ENCODE assay signal across 1 cellular context in genomic region chr19:14080887-14081796, GRCh38.
TF ChIP-seq lines count a peak whose summit lies in the region.

No MANE protein-coding gene starts in this region.

TF ChIP-seq in HepG2, 621 proteins besides CTCF, POLR2A, EP300 and RAD21 (continued from another document and continues in another):
- TF ChIP-seq POGK (CRISPR knock-in tag; conservative IDR thresholded peaks at IDR 0.05) (peak; percentile 76; the same call in 1 of the 2 replicates), TSC22D2 (CRISPR knock-in tag; IDR thresholded peaks at IDR 0.05; ENCODE audit: borderline replicate concordance) (no peak), ZNF230 (CRISPR knock-in tag; IDR thresholded peaks at IDR 0.05) (peak; percentile 13; the same call in 1 of the 2 replicates), ZNF101 (CRISPR knock-in tag; IDR thresholded peaks at IDR 0.05; ENCODE audit: borderline replicate concordance, low read depth) (no peak), PCBP1 (IDR thresholded peaks at IDR 0.05; ENCODE audit: borderline replicate concordance, low read depth, low read length) (0 out of 2 replicates have a peak, but pooled peaks have one; percentile 39), CAMTA2 (CRISPR knock-in tag; IDR thresholded peaks at IDR 0.05; ENCODE audit: borderline replicate concordance) (no peak), THYN1 (CRISPR knock-in tag; IDR thresholded peaks at IDR 0.05; ENCODE audit: borderline replicate concordance, low read depth) (no peak), NCOA5 (CRISPR knock-in tag; IDR thresholded peaks at IDR 0.05) (no peak), ZBTB1 (CRISPR knock-in tag; IDR thresholded peaks at IDR 0.05; ENCODE audit: borderline replicate concordance) (no peak), NR2F1 (CRISPR knock-in tag; IDR thresholded peaks at IDR 0.05) (peak in 1 of 2 experiments; percentile 28; a peak in 1 of 4 replicates), ZNF639 (CRISPR knock-in tag; conservative IDR thresholded peaks at IDR 0.05) (peak; percentile 85; the same call in 1 of the 2 replicates), ATF2 (CRISPR knock-in tag; IDR thresholded peaks at IDR 0.05) (no peak; the same call in 1 of the 2 replicates), ZNF761 (CRISPR knock-in tag; conservative IDR thresholded peaks at IDR 0.05) (0 out of 2 replicates have a peak, but pooled peaks have one; percentile 66), ZNF562 (CRISPR knock-in tag; IDR thresholded peaks at IDR 0.05; ENCODE audit: borderline replicate concordance) (no peak), GTF2F1 (IDR thresholded peaks at IDR 0.05; ENCODE audit: low read length) (no peak), HNRNPH1 (optimal IDR thresholded peaks at IDR 0.05; ENCODE audit: low read depth, low read length) (no peak), SOX6 (IDR thresholded peaks at IDR 0.05) (no peak), SOX6 (CRISPR knock-in tag; IDR thresholded peaks at IDR 0.05) (peak; percentile 44), CHD2 (IDR thresholded peaks at IDR 0.05; ENCODE audit: low read depth, low read length) (peak; percentile 9; the same call in 1 of the 2 replicates), SRF (IDR thresholded peaks at IDR 0.05; ENCODE audit: low read depth, low read length) (no peak), ATF7-NPFF (CRISPR knock-in tag; IDR thresholded peaks at IDR 0.05; ENCODE audit: low read depth) (no peak), NFYC (CRISPR knock-in tag; IDR thresholded peaks at IDR 0.05) (peak; percentile 87), RARG (CRISPR knock-in tag; IDR thresholded peaks at IDR 0.05; ENCODE audit: low read depth) (no peak), ZSCAN22 (CRISPR knock-in tag; IDR thresholded peaks at IDR 0.05) (no peak), ARNTL (CRISPR knock-in tag; IDR thresholded peaks at IDR 0.05) (no peak), U2AF1 (optimal IDR thresholded peaks at IDR 0.05; ENCODE audit: low read depth, low read length) (peak; percentile 83), ZNF720 (CRISPR knock-in tag; IDR thresholded peaks at IDR 0.05) (no peak), ZNF766 (CRISPR knock-in tag; IDR thresholded peaks at IDR 0.05; ENCODE audit: borderline replicate concordance) (no peak), ZNF709 (CRISPR knock-in tag; IDR thresholded peaks at IDR 0.05) (peak; percentile 35; the same call in 1 of the 2 replicates), ZNF652 (CRISPR knock-in tag; IDR thresholded peaks at IDR 0.05; ENCODE audit: borderline replicate concordance, low read depth) (0 out of 2 replicates have a peak, but pooled peaks have one; percentile 20), CREM (IDR thresholded peaks at IDR 0.05) (peak; percentile 99), CREM (CRISPR knock-in tag; IDR thresholded peaks at IDR 0.05) (no peak), MLXIP (CRISPR knock-in tag; IDR thresholded peaks at IDR 0.05; ENCODE audit: borderline replicate concordance) (no peak), THAP11 (CRISPR knock-in tag; IDR thresholded peaks at IDR 0.05) (peak; percentile 99), ZNF576 (CRISPR knock-in tag; IDR thresholded peaks at IDR 0.05) (no peak), NBN (conservative IDR thresholded peaks at IDR 0.05) (no peak), RBFOX2 (IDR thresholded peaks at IDR 0.05; ENCODE audit: low read depth, low read length) (peak; percentile 91), NR3C1 (CRISPR knock-in tag; IDR thresholded peaks at IDR 0.05) (no peak), AHDC1 (CRISPR knock-in tag; IDR thresholded peaks at IDR 0.05; ENCODE audit: borderline replicate concordance) (no peak), ZNF350 (CRISPR knock-in tag; IDR thresholded peaks at IDR 0.05; ENCODE audit: borderline replicate concordance, low read depth) (peak; percentile 81), PPARG (CRISPR knock-in tag; conservative IDR thresholded peaks at IDR 0.05) (no peak), ZSCAN20 (CRISPR knock-in tag; IDR thresholded peaks at IDR 0.05; ENCODE audit: borderline replicate concordance) (peak; percentile 22; the same call in 1 of the 2 replicates), SP1 (IDR thresholded peaks at IDR 0.05) (no peak), SP1 (CRISPR knock-in tag; IDR thresholded peaks at IDR 0.05) (peak; percentile 95), HOXA5 (CRISPR knock-in tag; IDR thresholded peaks at IDR 0.05) (no peak; the same call in 1 of the 2 replicates), MAFK (conservative IDR thresholded peaks at IDR 0.05 in 1 of 2, IDR thresholded peaks at IDR 0.05 in 1 of 2; ENCODE audit: low read length in 2 of 2) (peak in 1 of 2 experiments; percentile 46; a peak in 2 of 4 replicates), ZNF543 (CRISPR knock-in tag; IDR thresholded peaks at IDR 0.05) (no peak), CREBL2 (CRISPR knock-in tag; IDR thresholded peaks at IDR 0.05; ENCODE audit: borderline replicate concordance) (no peak), RBM39 (IDR thresholded peaks at IDR 0.05; ENCODE audit: low read depth, low read length, poor library complexity, severe bottlenecking) (no peak), AKAP8 (CRISPR knock-in tag; IDR thresholded peaks at IDR 0.05) (peak; percentile 57; the same call in 1 of the 2 replicates), SRSF4 (IDR thresholded peaks at IDR 0.05; ENCODE audit: low read depth, low read length, poor library complexity, severe bottlenecking) (no peak), ZNF280B (CRISPR knock-in tag; IDR thresholded peaks at IDR 0.05; ENCODE audit: borderline replicate concordance) (no peak), DBP (CRISPR knock-in tag; IDR thresholded peaks at IDR 0.05; ENCODE audit: not compliant biosample characterization) (no peak), MTF2 (CRISPR knock-in tag; IDR thresholded peaks at IDR 0.05; ENCODE audit: borderline replicate concordance) (no peak), ZNF775 (CRISPR knock-in tag; IDR thresholded peaks at IDR 0.05; ENCODE audit: borderline replicate concordance) (no peak), ZNF556 (CRISPR knock-in tag; IDR thresholded peaks at IDR 0.05; ENCODE audit: borderline replicate concordance) (peak; percentile 53; the same call in 1 of the 2 replicates), HOXA7 (CRISPR knock-in tag; IDR thresholded peaks at IDR 0.05) (no peak), GABPB1 (CRISPR knock-in tag; IDR thresholded peaks at IDR 0.05) (peak; percentile 97)
